ENCODE assay signal across 13 cellular contexts in the genomic region with DNA sequence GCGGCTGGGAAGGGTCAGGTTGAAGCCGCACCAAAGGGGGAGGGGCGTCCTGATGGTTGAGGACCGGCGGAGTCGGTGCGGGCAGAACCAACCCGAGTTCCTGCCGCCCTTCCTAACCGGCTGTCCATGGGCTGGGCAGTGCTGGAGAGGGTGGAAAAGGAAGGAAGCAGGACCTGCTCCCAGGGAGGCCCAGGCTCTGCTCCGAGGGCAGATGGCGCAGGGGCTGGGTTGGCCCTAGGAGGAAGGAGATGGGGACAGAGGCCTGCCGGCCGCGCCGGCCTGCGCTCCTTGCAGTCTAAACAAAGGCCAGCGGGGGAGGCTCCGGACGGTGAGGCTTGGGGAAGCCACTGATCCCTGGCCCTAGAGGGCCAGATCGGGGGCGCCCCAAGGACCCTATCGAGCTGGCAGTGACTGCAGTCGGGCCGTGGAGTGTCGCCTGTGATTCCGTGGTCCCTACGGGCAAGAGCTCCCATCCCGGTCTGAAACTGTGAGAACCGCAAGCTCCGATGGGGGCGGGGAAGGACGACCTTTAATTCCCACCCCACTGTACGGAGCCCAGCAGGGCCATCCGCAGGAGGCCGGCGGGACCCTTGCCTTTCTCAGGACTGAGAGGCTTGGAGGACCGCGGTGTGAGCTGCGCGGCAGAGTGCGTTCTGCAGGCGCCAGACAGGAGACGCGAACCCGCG. TPM values are rescaled to one million over a fixed set of nuclear protein-coding genes. Genes with fewer than 3 reads are reported as not detected.
DNase-seq lines count a peak whose midpoint lies in the region; ATAC-seq and TF ChIP-seq lines count a peak whose summit lies in the region.
"Had no signal": no experiment of that assay in that cellular context is flagged by ENCODE, and none has a peak within 500 bp of the region (broad histone marks: within the 10 kb centered on the region; RNA-seq: fewer than 3 reads in every experiment).

No MANE protein-coding gene starts in this region.

- H3K4me1 Mint-ChIP-seq in nephron progenitor cell (peaks cover 18% of the 10 kb centered on the region), MCF 10A (ENCODE audit: insufficient read depth, unreplicated experiment) (no peaks in the 10 kb centered on the region)

- H3K9me3 ChIP-seq in SK-N-SH, result no peaks in the 10 kb centered on the region
- H3K9me3 ChIP-seq: neutrophil, spleen had no signal

- 15% methylated on average over 29 of the region's 47 CpGs for WGBS in SK-N-SH (ENCODE audit: low lambda C conversion rate)

- no peaks in the 10 kb centered on the region for H3F3A ChIP-seq in SK-N-SH (replicated peaks; ENCODE audit: insufficient read depth)

- ATAC-seq in SK-N-SH treated with all-trans-retinoic acid at 6 μM for 48 hours, result peak; percentile 13; the same call in 1 of the 3 replicates

- TF ChIP-seq EP300 in SK-N-SH (IDR thresholded peaks at IDR 0.05; ENCODE audit: borderline replicate concordance in 1 of 2, low read depth in 1 of 2, low read length in 1 of 2), result no peak

- TF ChIP-seq CTCF in SK-N-SH (IDR thresholded peaks at IDR 0.05) (no peak), coronary artery (IDR thresholded peaks at IDR 0.05) (no peak), nephron progenitor cell (IDR thresholded peaks at IDR 0.05) (no peak), MCF 10A (IDR thresholded peaks at IDR 0.05; ENCODE audit: unreplicated experiment) (no peak)

- POLR2A ChIA-PET in SK-N-SH (lab: Yijun Ruan, JAX) (no interaction called here), MCF 10A (lab: Yijun Ruan, JAX) (no interaction called here)

- H3K36me3 Mint-ChIP-seq in nephron progenitor cell (ENCODE audit: low read depth), result no peaks in the 10 kb centered on the region
- H3K36me3 Mint-ChIP-seq in MCF 10A (ENCODE audit: insufficient read depth, unreplicated experiment), result peaks cover 13% of the 10 kb centered on the region

- H3K4me3 ChIP-seq in SK-N-SH (ENCODE audit: low read depth in 2 of 2, low read length in 1 of 2) (no peak overlapping the region), H7 (ENCODE audit: insufficient read depth, low read depth, low read length) (peak overlapping the region; percentile 53), coronary artery (peak overlapping the region; percentile 63)

- H3K27me3 ChIP-seq in SK-N-SH (ENCODE audit: insufficient read depth), result peaks cover 69% of the 10 kb centered on the region
- peaks cover 58% of the 10 kb centered on the region for H3K27me3 ChIP-seq in H7 (ENCODE audit: control insufficient read depth, insufficient read depth, low read length)

- no peaks in the 10 kb centered on the region for H3K79me2 ChIP-seq in SK-N-SH (ENCODE audit: insufficient read depth)

- H3K27me3 Mint-ChIP-seq in nephron progenitor cell (ENCODE audit: low read depth, poor library complexity), result peaks cover 89% of the 10 kb centered on the region
- H3K27me3 Mint-ChIP-seq in MCF 10A (ENCODE audit: insufficient read depth, unreplicated experiment), result peaks cover 52% of the 10 kb centered on the region

- no peaks in the 10 kb centered on the region for H3K36me3 ChIP-seq in SK-N-SH (replicated peaks in 1 of 2; ENCODE audit: control insufficient read depth in 1 of 2, insufficient read depth in 2 of 2, low read length in 1 of 2)
- no peaks in the 10 kb centered on the region for H3K36me3 ChIP-seq in H7 (replicated peaks; ENCODE audit: control insufficient read depth, insufficient read depth, low read length)
- H3K36me3 ChIP-seq: neutrophil, spleen had no signal

- H3K27ac ChIP-seq in SK-N-SH (ENCODE audit: low read depth in 2 of 2, low read length in 1 of 2), result no peak overlapping the region
- H3K27ac ChIP-seq in coronary artery, result no peak overlapping the region
- H3K27ac ChIP-seq: neutrophil, spleen had no signal

- TF ChIP-seq RAD21 in SK-N-SH (IDR thresholded peaks at IDR 0.05; ENCODE audit: low read length), result no peak

- H3K9me2 ChIP-seq in SK-N-SH, result no peaks in the 10 kb centered on the region

- peak overlapping the region; percentile 6 for H3K27ac Mint-ChIP-seq in nephron progenitor cell
- H3K27ac Mint-ChIP-seq in MCF 10A (ENCODE audit: low read depth, unreplicated experiment), result no peak overlapping the region

- intact Hi-C loops in MCF 10A (cut with micrococcal nuclease), result no loop called here

- no peaks in the 10 kb centered on the region for H3K9me3 Mint-ChIP-seq in nephron progenitor cell
- no peaks in the 10 kb centered on the region for H3K9me3 Mint-ChIP-seq in MCF 10A (ENCODE audit: unreplicated experiment)

- H3K9ac ChIP-seq in SK-N-SH, result no peak overlapping the region

- BruUV-seq in MCF 10A (replicated peaks; lab: Mats Ljungman, UMichigan), result no TSS peak

- H4K20me1 ChIP-seq in SK-N-SH (ENCODE audit: insufficient read depth), result peaks cover 22% of the 10 kb centered on the region; the same call in 1 of the 2 replicates

- H3K4me3 Mint-ChIP-seq in nephron progenitor cell (peak overlapping the region; percentile 57), MCF 10A (ENCODE audit: unreplicated experiment) (no peak overlapping the region)

- H3K4me1 ChIP-seq in SK-N-SH (ENCODE audit: control insufficient read depth in 1 of 2, insufficient read depth in 2 of 2, low read depth in 1 of 2, low read length in 1 of 2), result no peaks in the 10 kb centered on the region; a peak in 1 of 4 replicates

- H2AFZ ChIP-seq in SK-N-SH (ENCODE audit: low read depth), result no peak overlapping the region

- DNase-seq in SK-N-SH (no peak), H7 (peak; percentile 87), coronary artery (ENCODE audit: low spot score) (no peak), nephron progenitor cell (peak; percentile 31), MCF 10A (ENCODE audit: unreplicated experiment) (no peak)
- DNase-seq in stimulated activated CD4-positive, alpha-beta T cell treated with anti-CD3 and anti-CD28 coated beads, Interleukin-4, amount 100 ng/mL, for 1 hour, result no peak
- no peak for DNase-seq in activated CD4-positive, CD25-positive, alpha-beta regulatory T cell treated with anti-CD3 and anti-CD28 coated beads, Interleukin-2, amount 50 U/mL, for 72 hours
- DNase-seq: GF-D8, islet precursor cell, spleen had no signal

- H3K4me2 ChIP-seq in SK-N-SH, result no peak overlapping the region

- CTCF ChIA-PET in SK-N-SH (lab: Yijun Ruan, JAX), result interaction anchor here (0.8 to 9.9 kb wide), 4 partner anchors 54 to 204 kb away, joined by 3 to 89 read pairs (median 5); no protein-coding TSS in a partner anchor
- CTCF ChIA-PET in MCF 10A (lab: Yijun Ruan, JAX), result interaction anchor here (0.6 to 1.5 kb wide), 3 partner anchors 47 to 269 kb away, joined by 3 to 8 read pairs (median 4); no protein-coding TSS in a partner anchor

TF ChIP-seq in SK-N-SH treated with all-trans-retinoic acid at 6 μM for 48 hours, 23 proteins besides CTCF, POLR2A, EP300 and RAD21 (continues in another document):
- TF ChIP-seq, protein P1, sequence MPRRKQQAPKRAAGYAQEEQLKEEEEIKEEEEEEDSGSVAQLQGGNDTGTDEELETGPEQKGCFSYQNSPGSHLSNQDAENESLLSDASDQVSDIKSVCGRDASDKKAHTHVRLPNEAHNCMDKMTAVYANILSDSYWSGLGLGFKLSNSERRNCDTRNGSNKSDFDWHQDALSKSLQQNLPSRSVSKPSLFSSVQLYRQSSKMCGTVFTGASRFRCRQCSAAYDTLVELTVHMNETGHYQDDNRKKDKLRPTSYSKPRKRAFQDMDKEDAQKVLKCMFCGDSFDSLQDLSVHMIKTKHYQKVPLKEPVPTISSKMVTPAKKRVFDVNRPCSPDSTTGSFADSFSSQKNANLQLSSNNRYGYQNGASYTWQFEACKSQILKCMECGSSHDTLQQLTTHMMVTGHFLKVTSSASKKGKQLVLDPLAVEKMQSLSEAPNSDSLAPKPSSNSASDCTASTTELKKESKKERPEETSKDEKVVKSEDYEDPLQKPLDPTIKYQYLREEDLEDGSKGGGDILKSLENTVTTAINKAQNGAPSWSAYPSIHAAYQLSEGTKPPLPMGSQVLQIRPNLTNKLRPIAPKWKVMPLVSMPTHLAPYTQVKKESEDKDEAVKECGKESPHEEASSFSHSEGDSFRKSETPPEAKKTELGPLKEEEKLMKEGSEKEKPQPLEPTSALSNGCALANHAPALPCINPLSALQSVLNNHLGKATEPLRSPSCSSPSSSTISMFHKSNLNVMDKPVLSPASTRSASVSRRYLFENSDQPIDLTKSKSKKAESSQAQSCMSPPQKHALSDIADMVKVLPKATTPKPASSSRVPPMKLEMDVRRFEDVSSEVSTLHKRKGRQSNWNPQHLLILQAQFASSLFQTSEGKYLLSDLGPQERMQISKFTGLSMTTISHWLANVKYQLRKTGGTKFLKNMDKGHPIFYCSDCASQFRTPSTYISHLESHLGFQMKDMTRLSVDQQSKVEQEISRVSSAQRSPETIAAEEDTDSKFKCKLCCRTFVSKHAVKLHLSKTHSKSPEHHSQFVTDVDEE (CRISPR knock-in tag; IDR thresholded peaks at IDR 0.05), result no peak

TF ChIP-seq in SK-N-SH, 30 proteins besides CTCF, POLR2A, EP300 and RAD21 (continues in another document):
- TF ChIP-seq YY1 (IDR thresholded peaks at IDR 0.05; ENCODE audit: low read depth) (no peak), TAF1 (IDR thresholded peaks at IDR 0.05; ENCODE audit: borderline replicate concordance, low read depth, low read length) (no peak), TEAD4 (IDR thresholded peaks at IDR 0.05; ENCODE audit: borderline replicate concordance, insufficient read depth) (no peak), FOSL2 (IDR thresholded peaks at IDR 0.05; ENCODE audit: borderline replicate concordance, low read depth) (no peak), NFIC (IDR thresholded peaks at IDR 0.05; ENCODE audit: borderline replicate concordance) (no peak), MEF2A (IDR thresholded peaks at IDR 0.05; ENCODE audit: borderline replicate concordance, low read depth) (no peak)
- TF ChIP-seq, protein P2, sequence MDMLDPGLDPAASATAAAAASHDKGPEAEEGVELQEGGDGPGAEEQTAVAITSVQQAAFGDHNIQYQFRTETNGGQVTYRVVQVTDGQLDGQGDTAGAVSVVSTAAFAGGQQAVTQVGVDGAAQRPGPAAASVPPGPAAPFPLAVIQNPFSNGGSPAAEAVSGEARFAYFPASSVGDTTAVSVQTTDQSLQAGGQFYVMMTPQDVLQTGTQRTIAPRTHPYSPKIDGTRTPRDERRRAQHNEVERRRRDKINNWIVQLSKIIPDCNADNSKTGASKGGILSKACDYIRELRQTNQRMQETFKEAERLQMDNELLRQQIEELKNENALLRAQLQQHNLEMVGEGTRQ (IDR thresholded peaks at IDR 0.05; ENCODE audit: borderline replicate concordance, low read depth, low read length), result no peak

RNA-seq across cellular contexts. Expression of a gene that starts 39.3 kb away (rescaled TPM):
- 15.5 and 17.0 TPM in 2 replicates for polyA plus RNA-seq in SK-N-SH (2012; rRNA removed)
- 15.9 and 17.6 TPM in 2 replicates for polyA plus RNA-seq in SK-N-SH (2012; cell fraction: cytosol; rRNA removed)
- polyA plus RNA-seq in SK-N-SH (2012; cell fraction: nucleus; rRNA removed), result 25.6 and 28.5 TPM in 2 replicates
- total RNA-seq in H7 (2014; rRNA removed; shearing (Covaris generic)), result 32.6 and 36.0 TPM in 2 replicates
- 47.1 and 49.5 TPM in 2 replicates for total RNA-seq in MCF 10A (2022)

RNA-seq across cellular contexts. Expression of a gene that starts 59.1 kb away (rescaled TPM):
- not detected in 2 replicates for polyA plus RNA-seq in SK-N-SH (2012; rRNA removed)
- not detected in 2 replicates for polyA plus RNA-seq in SK-N-SH (2012; cell fraction: cytosol; rRNA removed)
- not detected in 2 replicates for polyA plus RNA-seq in SK-N-SH (2012; cell fraction: nucleus; rRNA removed)
- 0.26 TPM in 1 of 2 replicates, not detected in the other for total RNA-seq in H7 (2014; rRNA removed; shearing (Covaris generic))
- not detected in 2 replicates for total RNA-seq in MCF 10A (2022)
- total RNA-seq: urinary bladder had no signal

Comparison
In these comparisons a context has a peak if more than half of its experiments do, and no peak if none do; other contexts are left out.
1. DNase-seq: peak in H7 (single experiment) and nephron progenitor cell (single experiment); none in SK-N-SH (single experiment), coronary artery (single experiment), stimulated activated CD4-positive, alpha-beta T cell treated with anti-CD3 and anti-CD28 coated beads, Interleukin-4, amount 100 ng/mL, for 1 hour (single experiment), activated CD4-positive, CD25-positive, alpha-beta regulatory T cell treated with anti-CD3 and anti-CD28 coated beads, Interleukin-2, amount 50 U/mL, for 72 hours (single experiment) and MCF 10A (single experiment).
2. H3K4me3 ChIP-seq: peak in H7 (single experiment) and coronary artery (single experiment); none in SK-N-SH (0 of 2).